ENCODE assay signal across 15 cellular contexts in genomic region chr1:96842215-96842614, GRCh38.
DNase-seq lines count a peak whose midpoint lies in the region; ATAC-seq and TF ChIP-seq lines count a peak whose summit lies in the region.
"Had no signal": no experiment of that assay in that cellular context is flagged by ENCODE, and none has a peak within 500 bp of the region (broad histone marks: within the 10 kb centered on the region; RNA-seq: fewer than 3 reads in every experiment).

No MANE protein-coding gene starts in this region.

- H2AFZ ChIP-seq in Loucy (ENCODE audit: low read length): no peak overlapping the region

- no peaks in the 10 kb centered on the region for H3F3A ChIP-seq in Loucy (ENCODE audit: low read depth)

- peaks cover 8% of the 10 kb centered on the region for H3K4me1 ChIP-seq in Loucy (ENCODE audit: insufficient read depth, low read length, poor library complexity, severe bottlenecking)

- no peak for DNase-seq in GM12864 (ENCODE audit: low read depth)
- DNase-seq in astrocyte of the spinal cord (ENCODE audit: low read depth, low spot score): no peak
- no peak for DNase-seq in kidney epithelial cell (ENCODE audit: low read depth)
- no peak for DNase-seq in NCI-H1436 (lab: John Stamatoyannopoulos, UW)
- DNase-seq: activated CD4-positive, alpha-beta memory T cell treated with anti-CD3 and anti-CD28 coated beads, Interleukin-2, amount 10 ng/mL, durations not matched to agents 7 days and 5 days; activated effector memory CD4-positive, alpha-beta T cell treated with Interleukin-2 at 50 U/mL for 16 hours; CD4-positive, alpha-beta memory T cell; GF-D8; mesendoderm; occipital lobe; T-helper 2 cell had no signal

- TF ChIP-seq CTCF in GM12864 (IDR thresholded peaks at IDR 0.05; ENCODE audit: low read depth, low read length, missing control alignments) (peak; percentile 14), Loucy (conservative IDR thresholded peaks at IDR 0.05; ENCODE audit: low read length) (peak; percentile 50), astrocyte of the spinal cord (IDR thresholded peaks at IDR 0.05; ENCODE audit: low read depth, low read length) (peak; percentile 50), kidney epithelial cell (IDR thresholded peaks at IDR 0.05; ENCODE audit: insufficient read depth, low read length, poor library complexity, severe bottlenecking) (peak; percentile 19)

- no peak overlapping the region for H3K4me2 ChIP-seq in Loucy (ENCODE audit: low read depth, low read length, poor library complexity, severe bottlenecking)

- no peaks in the 10 kb centered on the region for H4K20me1 ChIP-seq in Loucy (ENCODE audit: insufficient read depth, low read length, poor library complexity, severe bottlenecking)

- no peaks in the 10 kb centered on the region for H3K9me2 ChIP-seq in Loucy (replicated peaks; ENCODE audit: low read depth, low read length)

- no peaks in the 10 kb centered on the region for H3K79me2 ChIP-seq in Loucy (ENCODE audit: insufficient read depth, low read length)

- no peak overlapping the region for H3K4me3 ChIP-seq in GM12864 (ENCODE audit: low read depth, low read length)
- no peak overlapping the region for H3K4me3 ChIP-seq in Loucy (ENCODE audit: low read length, poor library complexity, severe bottlenecking)
- H3K4me3 ChIP-seq in astrocyte of the spinal cord (ENCODE audit: low read depth, low read length): no peak overlapping the region
- H3K4me3 ChIP-seq in kidney epithelial cell (ENCODE audit: low read depth, low read length): no peak overlapping the region

- H3K27me3 ChIP-seq in Loucy (ENCODE audit: insufficient read depth, low read length, poor library complexity, severe bottlenecking): no peaks in the 10 kb centered on the region
- H3K27me3 ChIP-seq in kidney epithelial cell (ENCODE audit: control insufficient read depth, insufficient read depth, low read length): no peaks in the 10 kb centered on the region

- H3K9me3 ChIP-seq in Loucy (ENCODE audit: insufficient read depth, low read depth, low read length): no peaks in the 10 kb centered on the region

- H3K36me3 ChIP-seq in Loucy (ENCODE audit: insufficient read depth, low read length) (no peaks in the 10 kb centered on the region), kidney epithelial cell (ENCODE audit: control insufficient read depth, insufficient read depth, low read length) (no peaks in the 10 kb centered on the region)

- H3K9ac ChIP-seq in Loucy (ENCODE audit: low read depth, low read length, poor library complexity, severe bottlenecking): no peak overlapping the region

- in situ Hi-C loops in astrocyte of the spinal cord (cut with HindIII; ENCODE audit: low sequenced_read_pairs): no loop called here

- ATAC-seq in HG02759 (IDR thresholded peaks at IDR 0.05; ENCODE audit: unreplicated experiment) (no peak), GM19455 (IDR thresholded peaks at IDR 0.05; ENCODE audit: unreplicated experiment) (no peak), GM18511 (IDR thresholded peaks at IDR 0.05; ENCODE audit: unreplicated experiment) (no peak)
